ENCODE assay signal across 8 cellular contexts in the genomic region with DNA sequence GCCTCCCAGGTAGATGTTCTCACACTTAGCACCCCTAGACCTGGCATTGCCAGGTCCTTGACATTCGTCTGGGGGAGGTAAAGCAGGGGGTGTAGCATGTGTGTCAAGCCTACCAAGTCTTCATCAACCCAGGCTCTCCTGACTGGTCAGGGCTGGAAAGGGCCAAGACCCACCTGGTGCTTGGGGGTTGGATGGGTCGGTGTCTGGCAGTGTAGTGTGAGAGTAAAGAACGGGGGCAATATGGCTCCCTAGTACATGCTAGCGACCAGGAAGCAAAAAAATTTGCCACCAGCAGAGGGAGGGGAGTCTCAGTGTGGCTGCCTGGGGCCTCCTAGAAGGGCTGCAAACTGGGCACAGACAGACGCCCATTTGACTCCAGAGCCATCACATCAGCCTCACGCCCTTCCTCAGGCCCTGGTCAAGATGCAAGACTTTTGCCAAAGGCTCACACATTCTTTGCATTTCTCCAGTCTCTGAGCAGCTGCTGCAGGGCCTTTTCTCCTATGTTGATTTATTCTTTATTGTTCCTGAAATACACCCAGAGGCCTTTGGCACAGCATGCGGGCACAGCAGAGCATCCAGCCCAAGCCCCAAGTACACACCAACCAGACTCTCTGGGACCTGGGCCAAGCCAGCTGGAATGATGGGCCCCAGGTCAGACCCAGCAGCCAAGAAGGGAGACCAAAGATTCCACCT. TPM values are rescaled to one million over a fixed set of nuclear protein-coding genes. Genes with fewer than 3 reads are reported as not detected.
A peak's percentile ranks its signal among the peaks of the same experiment; 100 is the strongest.
DNase-seq lines count a peak whose midpoint lies in the region; ATAC-seq, FAIRE-seq and TF ChIP-seq lines count a peak whose summit lies in the region.

No MANE protein-coding gene starts in this region.

- H3K9ac ChIP-seq in endothelial cell of umbilical vein (replicated peaks; ENCODE audit: extremely low read depth, insufficient read depth, low read length): peak overlapping the region; percentile 83

- peak; percentile 89 for DNase-seq in A172 (ENCODE audit: low spot score)
- peak; percentile 80 for DNase-seq in endothelial cell of umbilical vein (ENCODE audit: low read depth, low spot score)
- peak; percentile 44 for DNase-seq in naive B cell
- DNase-seq in SW 1271 (lab: John Stamatoyannopoulos, UW): no peak

- peak; percentile 47; the same call in 1 of the 2 replicates for TF ChIP-seq CTCF in GM12875 (IDR thresholded peaks at IDR 0.05; ENCODE audit: borderline replicate concordance, insufficient read depth, low read depth, low read length)
- TF ChIP-seq CTCF in WI38 (IDR thresholded peaks at IDR 0.05; ENCODE audit: low read depth, low read length): peak; percentile 26; the same call in 1 of the 2 replicates
- peak; percentile 32 to 45 for TF ChIP-seq CTCF in endothelial cell of umbilical vein (IDR thresholded peaks at IDR 0.05; ENCODE audit: extremely low read depth in 1 of 2, insufficient read depth in 1 of 2, low read depth in 1 of 2, low read length in 2 of 2)

- no peaks in the 10 kb centered on the region for H4K20me1 ChIP-seq in endothelial cell of umbilical vein (replicated peaks; ENCODE audit: control insufficient read depth, extremely low read depth, insufficient read depth, low read length)

- H3K4me1 Mint-ChIP-seq in naive B cell: peaks cover 77 to 99% (median 93%) of the 10 kb centered on the region in 3 donors

- peaks cover 75% of the 10 kb centered on the region for H3K4me1 ChIP-seq in endothelial cell of umbilical vein (ENCODE audit: control insufficient read depth, extremely low read depth, insufficient read depth, low read length)

- peaks cover 89% of the 10 kb centered on the region for H3K79me2 ChIP-seq in endothelial cell of umbilical vein (ENCODE audit: control insufficient read depth, insufficient read depth, low read length)

- peak; percentile 72 for FAIRE-seq in endothelial cell of umbilical vein (lab: Jason Lieb, UNC)

- H3K27me3 Mint-ChIP-seq in naive B cell: no peaks in the 10 kb centered on the region

- peak overlapping the region; percentile 77 to 97 (median 89) for H3K4me3 Mint-ChIP-seq in naive B cell

- dilution Hi-C loops in endothelial cell of umbilical vein (cut with MboI; ENCODE audit: extremely low pct_ligation_motif_present, low sequenced_read_pairs): no loop called here

- no peaks in the 10 kb centered on the region for H3K36me3 Mint-ChIP-seq in naive B cell

- no peaks in the 10 kb centered on the region for H3K9me3 ChIP-seq in endothelial cell of umbilical vein (replicated peaks; ENCODE audit: control insufficient read depth, insufficient read depth, low read length)

- H3K4me3 ChIP-seq in GM12875 (ENCODE audit: low read depth, low read length) (peak overlapping the region; percentile 39), WI38 (ENCODE audit: low read depth, low read length) (no peak overlapping the region), endothelial cell of umbilical vein (replicated peaks in 1 of 3; ENCODE audit: insufficient read depth in 1 of 3, low read depth in 1 of 3, low read length in 3 of 3) (no peak overlapping the region)

- POLR2A ChIA-PET in endothelial cell of umbilical vein (lab: Charles Lee): interaction anchor here (1.0 to 4.0 kb wide), 4 partner anchors 8 to 24 kb away, joined by 3 to 31 read pairs (median 9); no protein-coding TSS in a partner anchor

- ATAC-seq in naive B cell (ENCODE audit: low read depth in 2 of 2) (peak; percentile 18 to 24), GM18517 (IDR thresholded peaks at IDR 0.05; ENCODE audit: unreplicated experiment) (no peak), GM18505 (IDR thresholded peaks at IDR 0.05; ENCODE audit: unreplicated experiment) (no peak)

- intact Hi-C loops in endothelial cell of umbilical vein (cut with micrococcal nuclease): loop anchor here (2.0 to 5.0 kb wide), 3 partner anchors 34 to 134 kb away; partner anchors contain the start of genes PNMA1 and ZNF410

- H3K27me3 ChIP-seq in endothelial cell of umbilical vein (ENCODE audit: control insufficient read depth in 2 of 2, insufficient read depth in 2 of 2, low read length in 2 of 2): no peaks in the 10 kb centered on the region

- H3K27ac Mint-ChIP-seq in naive B cell: peak overlapping the region; percentile 95 to 98 (median 96)

- BruUV-seq in endothelial cell of umbilical vein (replicated peaks; lab: Mats Ljungman, UMichigan): no TSS peak

- H3K4me2 ChIP-seq in endothelial cell of umbilical vein (ENCODE audit: insufficient read depth, low read length): peak overlapping the region; percentile 49

- no peaks in the 10 kb centered on the region for H3K9me3 Mint-ChIP-seq in naive B cell

- no peak overlapping the region for H2AFZ ChIP-seq in endothelial cell of umbilical vein (ENCODE audit: low read depth, low read length)

- no peaks in the 10 kb centered on the region for H3K36me3 ChIP-seq in endothelial cell of umbilical vein (ENCODE audit: control insufficient read depth in 2 of 2, extremely low read depth in 1 of 2, insufficient read depth in 2 of 2, low read length in 2 of 2)

- peak; percentile 13 for TF ChIP-seq POLR2A in endothelial cell of umbilical vein (IDR thresholded peaks at IDR 0.05; ENCODE audit: low read depth, low read length)
- TF ChIP-seq POLR2A in GM18505 (IDR thresholded peaks at IDR 0.05; ENCODE audit: borderline replicate concordance, extremely low read depth, insufficient read depth, insufficient read length): no peak

- CTCF ChIA-PET in endothelial cell of umbilical vein (lab: Charles Lee): interaction anchor here (3.6 to 10.8 kb wide), 4 partner anchors 10 to 74 kb away, joined by 17 to 245 read pairs (median 54); no protein-coding TSS in a partner anchor

- no peaks in the 10 kb centered on the region for H3K9me1 ChIP-seq in endothelial cell of umbilical vein (replicated peaks; ENCODE audit: control insufficient read depth, extremely low read depth, insufficient read depth, low read length)

- peak overlapping the region; percentile 99 for H3K27ac ChIP-seq in endothelial cell of umbilical vein (ENCODE audit: insufficient read depth, low read depth, low read length)

TF ChIP-seq in endothelial cell of umbilical vein, 7 proteins besides CTCF, POLR2A, EP300 and RAD21:
- TF ChIP-seq MYC (IDR thresholded peaks at IDR 0.05; ENCODE audit: low read depth, low read length) (no peak), POLR2AphosphoS5 (IDR thresholded peaks at IDR 0.05; ENCODE audit: insufficient read depth, low read depth, low read length) (peak; percentile 64)

RNA-seq across cellular contexts. Expression of gene PNMA1, which starts 38.3 kb away (rescaled TPM):
- total RNA-seq in A172 (2014; rRNA removed; shearing (Covaris generic)): 35.1 and 36.0 TPM in 2 replicates
- total RNA-seq in endothelial cell of umbilical vein: 82.4 and 82.6 TPM in 2 replicates
- polyA plus RNA-seq in endothelial cell of umbilical vein: 25.8 and 29.8 TPM in 2 replicates
- 33.5 and 34.9 TPM in 2 replicates for polyA plus RNA-seq in endothelial cell of umbilical vein (2011; cell fraction: cytosol; rRNA removed)
- polyA plus RNA-seq in endothelial cell of umbilical vein (2011; cell fraction: nucleus; rRNA removed): 21.7 and 25.2 TPM in 2 replicates
- 48.9 and 63.0 TPM in 2 replicates for polyA plus RNA-seq in endothelial cell of umbilical vein (2012)
- 27.9 and 28.4 TPM in 2 replicates for polyA minus RNA-seq in endothelial cell of umbilical vein
- polyA minus RNA-seq in endothelial cell of umbilical vein (2011; cell fraction: cytosol; rRNA and poly(A)+ RNA removed): 12.2 TPM
- 9.1 and 12.8 TPM in 2 replicates for polyA minus RNA-seq in endothelial cell of umbilical vein (2011; cell fraction: nucleus; rRNA and poly(A)+ RNA removed)
- polyA plus RNA-seq in naive B cell (ENCODE audit: low read depth in 6 of 6): 10 to 100 TPM; 10.6 to 19.7 (median 15.4) TPM

Comparison
In these comparisons a context has a peak if more than half of its experiments do, and no peak if none do; other contexts are left out.
1. DNase-seq: peak in A172 (single experiment), endothelial cell of umbilical vein (single experiment) and naive B cell (single experiment); none in SW 1271 (0 of 2).
2. ATAC-seq: peak in naive B cell (2 of 2); none in GM18517 (single experiment) and GM18505 (single experiment).
3. Peak in every context shown above with its lines, with median percentiles within 50 percentile points of each other: CTCF ChIP-seq.